ENCODE assay signal across 14 cellular contexts in the genomic region with DNA sequence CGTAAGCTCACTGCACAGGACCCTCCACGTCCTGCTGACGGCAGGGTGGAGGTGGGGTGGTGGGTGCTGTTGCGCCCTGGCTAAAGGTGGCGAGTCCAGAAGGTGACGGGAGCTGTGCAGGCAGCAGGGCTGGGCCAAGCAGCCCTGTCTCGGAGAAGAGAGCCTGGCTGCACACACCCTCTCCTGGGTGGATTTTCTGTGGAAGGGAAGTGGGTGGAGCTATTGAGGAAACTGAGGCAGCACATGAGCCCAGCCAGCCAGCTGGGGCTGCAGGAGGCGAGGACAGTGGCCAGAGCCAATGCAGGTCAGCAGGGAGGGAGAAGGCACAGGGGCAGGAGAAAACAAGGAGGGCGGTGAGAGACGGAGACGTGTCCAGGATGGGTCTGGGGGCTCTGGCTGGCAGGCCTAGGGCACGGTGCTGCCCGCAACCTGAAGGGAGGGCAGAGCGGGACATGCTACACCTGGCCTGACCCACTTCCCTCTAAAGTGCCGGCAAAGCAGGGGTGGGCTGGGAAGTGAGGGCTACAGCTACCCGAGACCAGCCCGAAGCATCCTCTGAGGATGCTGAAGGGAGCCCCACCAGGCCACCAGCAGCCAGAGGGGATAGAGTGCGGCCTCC. TPM values are rescaled to one million over a fixed set of nuclear protein-coding genes. Genes with fewer than 3 reads are reported as not detected.
A peak's percentile ranks its signal among the peaks of the same experiment; 100 is the strongest.
DNase-seq lines count a peak whose midpoint lies in the region; ATAC-seq and TF ChIP-seq lines count a peak whose summit lies in the region.
"Had no signal": no experiment of that assay in that cellular context is flagged by ENCODE, and none has a peak within 500 bp of the region (broad histone marks: within the 10 kb centered on the region; RNA-seq: fewer than 3 reads in every experiment).

No MANE protein-coding gene starts in this region.

- no peak overlapping the region for H3K4me3 Mint-ChIP-seq in activated naive CD4-positive, alpha-beta T cell treated with anti-CD3 and anti-CD28 coated beads, Interleukin-2, amount 10 ng/mL, durations not matched to agents 7 days and 5 days
- no peak overlapping the region for H3K4me3 Mint-ChIP-seq in WTC11
- no peak overlapping the region for H3K4me3 Mint-ChIP-seq in neural crest cell
- H3K4me3 Mint-ChIP-seq in stimulated activated effector memory CD8-positive, alpha-beta T cell treated with anti-CD3 and anti-CD28 coated beads, Interleukin-12 subunit alpha, Interleukin-12 subunit beta, amount 100 ng/mL, for 72 hours, result no peak overlapping the region
- H3K4me3 Mint-ChIP-seq: CD4-positive, alpha-beta memory T cell; HFFc6 had no signal

- H3K27ac Mint-ChIP-seq in activated naive CD4-positive, alpha-beta T cell treated with anti-CD3 and anti-CD28 coated beads, Interleukin-2, amount 50 U/mL, for 72 hours, result peak overlapping the region; percentile 13 to 67
- no peak overlapping the region for H3K27ac Mint-ChIP-seq in activated naive CD4-positive, alpha-beta T cell treated with anti-CD3 and anti-CD28 coated beads, Interleukin-2, amount 10 ng/mL, durations not matched to agents 7 days and 5 days
- H3K27ac Mint-ChIP-seq in WTC11 (peak overlapping the region; percentile 53; the same call in 1 of the 2 replicates), neural crest cell (ENCODE audit: unreplicated experiment) (peak overlapping the region; percentile 6)
- H3K27ac Mint-ChIP-seq in stimulated activated effector memory CD8-positive, alpha-beta T cell treated with anti-CD3 and anti-CD28 coated beads, Interleukin-12 subunit alpha, Interleukin-12 subunit beta, amount 100 ng/mL, for 72 hours, result peak overlapping the region; percentile 68
- H3K27ac Mint-ChIP-seq: HFFc6 had no signal

- no peaks in the 10 kb centered on the region for H3K27me3 Mint-ChIP-seq in activated naive CD4-positive, alpha-beta T cell treated with anti-CD3 and anti-CD28 coated beads, Interleukin-2, amount 10 ng/mL, durations not matched to agents 7 days and 5 days
- H3K27me3 Mint-ChIP-seq in WTC11 (ENCODE audit: low read depth), result no peaks in the 10 kb centered on the region
- H3K27me3 Mint-ChIP-seq in neural crest cell (ENCODE audit: low read depth), result no peaks in the 10 kb centered on the region
- H3K27me3 Mint-ChIP-seq: CD4-positive, alpha-beta memory T cell had no signal

- no peak for DNase-seq in activated naive CD4-positive, alpha-beta T cell treated with anti-CD3 and anti-CD28 coated beads, Interleukin-2, amount 50 U/mL, for 72 hours (ENCODE audit: low spot score in 2 of 2)
- no peak for DNase-seq in activated naive CD4-positive, alpha-beta T cell treated with anti-CD3 and anti-CD28 coated beads, Interleukin-2, amount 10 ng/mL, durations not matched to agents 7 days and 5 days
- no peak for DNase-seq in WTC11 (ENCODE audit: low spot score)
- no peak for DNase-seq in neural crest cell (ENCODE audit: low read depth, low spot score)
- no peak for DNase-seq in stimulated activated effector memory CD8-positive, alpha-beta T cell treated with anti-CD3 and anti-CD28 coated beads, Interleukin-12 subunit alpha, Interleukin-12 subunit beta, amount 100 ng/mL, for 72 hours (ENCODE audit: low spot score in 2 of 2)
- DNase-seq in NCI-H2227 (lab: John Stamatoyannopoulos, UW; ENCODE audit: unreplicated experiment), result no peak
- no peak for DNase-seq in activated CD4-positive, alpha-beta T cell treated with anti-CD3 and anti-CD28 coated beads for 4 hours
- DNase-seq: AML-193; CD4-positive, alpha-beta memory T cell; DMS79; HCEC 1CT; HFFc6 had no signal

- ATAC-seq in activated naive CD4-positive, alpha-beta T cell treated with anti-CD3 and anti-CD28 coated beads, Interleukin-2, amount 50 U/mL, for 72 hours, result no peak
- no peak for ATAC-seq in WTC11
- ATAC-seq in stimulated activated effector memory CD8-positive, alpha-beta T cell treated with anti-CD3 and anti-CD28 coated beads, Interleukin-12 subunit alpha, Interleukin-12 subunit beta, amount 100 ng/mL, for 72 hours, result peak; percentile 11
- no peak for ATAC-seq in HG03571 (IDR thresholded peaks at IDR 0.05; ENCODE audit: unreplicated experiment)
- ATAC-seq: GM12878 had no signal

- H3K36me3 Mint-ChIP-seq in activated naive CD4-positive, alpha-beta T cell treated with anti-CD3 and anti-CD28 coated beads, Interleukin-2, amount 50 U/mL, for 72 hours, result no peaks in the 10 kb centered on the region
- H3K36me3 Mint-ChIP-seq in activated naive CD4-positive, alpha-beta T cell treated with anti-CD3 and anti-CD28 coated beads, Interleukin-2, amount 10 ng/mL, durations not matched to agents 7 days and 5 days, result peaks cover 1% of the 10 kb centered on the region
- H3K36me3 Mint-ChIP-seq in WTC11 (no peaks in the 10 kb centered on the region; the same call in 1 of the 2 replicates), neural crest cell (ENCODE audit: low read depth) (no peaks in the 10 kb centered on the region)
- peaks cover 23% of the 10 kb centered on the region for H3K36me3 Mint-ChIP-seq in stimulated activated effector memory CD8-positive, alpha-beta T cell treated with anti-CD3 and anti-CD28 coated beads, Interleukin-12 subunit alpha, Interleukin-12 subunit beta, amount 100 ng/mL, for 72 hours

- TF ChIP-seq CTCF in WTC11 (IDR thresholded peaks at IDR 0.05) (no peak), neural crest cell (conservative IDR thresholded peaks at IDR 0.05) (no peak)

- H3K9me3 Mint-ChIP-seq in activated naive CD4-positive, alpha-beta T cell treated with anti-CD3 and anti-CD28 coated beads, Interleukin-2, amount 50 U/mL, for 72 hours, result no peaks in the 10 kb centered on the region
- H3K9me3 Mint-ChIP-seq in activated naive CD4-positive, alpha-beta T cell treated with anti-CD3 and anti-CD28 coated beads, Interleukin-2, amount 10 ng/mL, durations not matched to agents 7 days and 5 days, result no peaks in the 10 kb centered on the region
- H3K9me3 Mint-ChIP-seq in WTC11, result no peaks in the 10 kb centered on the region
- H3K9me3 Mint-ChIP-seq in neural crest cell, result no peaks in the 10 kb centered on the region
- no peaks in the 10 kb centered on the region for H3K9me3 Mint-ChIP-seq in stimulated activated effector memory CD8-positive, alpha-beta T cell treated with anti-CD3 and anti-CD28 coated beads, Interleukin-12 subunit alpha, Interleukin-12 subunit beta, amount 100 ng/mL, for 72 hours
- H3K9me3 Mint-ChIP-seq: HFFc6 had no signal

- H3K4me1 Mint-ChIP-seq in activated naive CD4-positive, alpha-beta T cell treated with anti-CD3 and anti-CD28 coated beads, Interleukin-2, amount 10 ng/mL, durations not matched to agents 7 days and 5 days, result no peaks in the 10 kb centered on the region
- H3K4me1 Mint-ChIP-seq in WTC11, result no peaks in the 10 kb centered on the region
- peaks cover 4% of the 10 kb centered on the region for H3K4me1 Mint-ChIP-seq in neural crest cell
- H3K4me1 Mint-ChIP-seq in stimulated activated effector memory CD8-positive, alpha-beta T cell treated with anti-CD3 and anti-CD28 coated beads, Interleukin-12 subunit alpha, Interleukin-12 subunit beta, amount 100 ng/mL, for 72 hours, result peaks cover 18% of the 10 kb centered on the region

- POLR2A ChIA-PET in WTC11 (lab: Charles Lee), result no interaction called here

- CTCF ChIA-PET in activated naive CD4-positive, alpha-beta T cell treated with anti-CD3 and anti-CD28 coated beads, Interleukin-2, amount 10 ng/mL, durations not matched to agents 7 days and 5 days (lab: Charles Lee), result no interaction called here
- CTCF ChIA-PET in WTC11 (lab: Charles Lee), result interaction anchor here (1.1 to 1.2 kb wide), 2 partner anchors 83 to 500 kb away, joined by 3 to 4 read pairs; no protein-coding TSS in a partner anchor

TF ChIP-seq in WTC11, 78 proteins besides CTCF, POLR2A, EP300 and RAD21:
- TF ChIP-seq FOXP1 (CRISPR knock-in tag; IDR thresholded peaks at IDR 0.05; ENCODE audit: borderline replicate concordance), result no peak

RNA-seq across cellular contexts. Expression of gene BTBD6, which starts 20.5 kb away (rescaled TPM):
- 10 to 100 TPM; 15.9 to 22.8 TPM for total RNA-seq in activated naive CD4-positive, alpha-beta T cell treated with anti-CD3 and anti-CD28 coated beads, Interleukin-2, amount 50 U/mL, for 72 hours
- 7.8 to 10.0 TPM (median 8.3 TPM) in 3 replicates for total RNA-seq in WTC11 (2021)
- total RNA-seq in neural crest cell, result 33.6 and 36.6 TPM in 2 replicates

RNA-seq across cellular contexts. Expression of gene BRF1, which starts 32.0 kb away (rescaled TPM):
- total RNA-seq in activated naive CD4-positive, alpha-beta T cell treated with anti-CD3 and anti-CD28 coated beads, Interleukin-2, amount 50 U/mL, for 72 hours, result 10 to 100 TPM; 38.2 to 41.7 TPM
- total RNA-seq in WTC11 (2021) (23.9 to 26.5 TPM (median 26.4 TPM) in 3 replicates), neural crest cell (50.0 and 51.1 TPM in 2 replicates)

RNA-seq across cellular contexts. Expression of gene PACS2, which starts 45.7 kb away (rescaled TPM):
- 10 to 100 TPM; 35.2 to 36.9 TPM for total RNA-seq in activated naive CD4-positive, alpha-beta T cell treated with anti-CD3 and anti-CD28 coated beads, Interleukin-2, amount 50 U/mL, for 72 hours
- total RNA-seq in WTC11 (2021) (90.7 to 100 TPM (median 98.0 TPM) in 3 replicates), neural crest cell (101 and 104 TPM in 2 replicates)
